9 cellular contexts compared by ENCODE assay signal in genomic region chr11:113778111-113778910, GRCh38. TPM values are rescaled to one million over a fixed set of nuclear protein-coding genes. Genes with fewer than 3 reads are reported as not detected.
A peak's percentile ranks its signal among the peaks of the same experiment; 100 is the strongest.
DNase-seq lines count a peak whose midpoint lies in the region; TF ChIP-seq lines count a peak whose summit lies in the region.
"Had no signal": no experiment of that assay in that cellular context is flagged by ENCODE, and none has a peak within 500 bp of the region (broad histone marks: within the 10 kb centered on the region; RNA-seq: fewer than 3 reads in every experiment).

No MANE protein-coding gene starts in this region.

- peaks cover 2% of the 10 kb centered on the region for H3K36me3 Mint-ChIP-seq in activated naive CD4-positive, alpha-beta T cell treated with anti-CD3 and anti-CD28 coated beads, Interleukin-2, amount 10 ng/mL, durations not matched to agents 7 days and 5 days

- H3K4me3 ChIP-seq in epithelial cell of esophagus (ENCODE audit: low read length) = peak overlapping the region; percentile 41

- CTCF ChIA-PET in activated naive CD4-positive, alpha-beta T cell treated with anti-CD3 and anti-CD28 coated beads, Interleukin-2, amount 10 ng/mL, durations not matched to agents 7 days and 5 days (lab: Charles Lee) = no interaction called here

- no peak overlapping the region for H3K4me3 Mint-ChIP-seq in activated naive CD4-positive, alpha-beta T cell treated with anti-CD3 and anti-CD28 coated beads, Interleukin-2, amount 10 ng/mL, durations not matched to agents 7 days and 5 days

- no peak for TF ChIP-seq CTCF in epithelial cell of esophagus (IDR thresholded peaks at IDR 0.05; ENCODE audit: insufficient read depth, low read depth, low read length, missing control alignments)

- peaks cover 35% of the 10 kb centered on the region for H3K27me3 Mint-ChIP-seq in activated naive CD4-positive, alpha-beta T cell treated with anti-CD3 and anti-CD28 coated beads, Interleukin-2, amount 10 ng/mL, durations not matched to agents 7 days and 5 days

- no peaks in the 10 kb centered on the region for H3K9me3 Mint-ChIP-seq in activated naive CD4-positive, alpha-beta T cell treated with anti-CD3 and anti-CD28 coated beads, Interleukin-2, amount 10 ng/mL, durations not matched to agents 7 days and 5 days
- H3K9me3 Mint-ChIP-seq: nephron had no signal

- peaks cover 16% of the 10 kb centered on the region for H3K4me1 Mint-ChIP-seq in activated naive CD4-positive, alpha-beta T cell treated with anti-CD3 and anti-CD28 coated beads, Interleukin-2, amount 10 ng/mL, durations not matched to agents 7 days and 5 days

- peak in 12 of 14 donors; percentile 17 to 87 (median 54) for DNase-seq in C1 segment of cervical spinal cord (lab: John Stamatoyannopoulos, UW)
- peak; percentile 79 for DNase-seq in NCI-H526 treated with DMSO at 0.1 percent for 48 hours (lab: John Stamatoyannopoulos, UW)
- DNase-seq in epithelial cell of esophagus (ENCODE audit: low read depth) = peak; percentile 92
- peak; percentile 30 for DNase-seq in mucosa of gallbladder (ENCODE audit: low spot score)
- DNase-seq in GOT3 (lab: John Stamatoyannopoulos, UW) = no peak
- no peak for DNase-seq in DMS79 (lab: John Stamatoyannopoulos, UW)
- no peak for DNase-seq in activated CD4-positive, alpha-beta T cell treated with anti-CD3 and anti-CD28 coated beads for 48 hours
- DNase-seq in activated naive CD4-positive, alpha-beta T cell treated with anti-CD3 and anti-CD28 coated beads, Interleukin-2, amount 10 ng/mL, durations not matched to agents 7 days and 5 days = no peak

- H3K27ac Mint-ChIP-seq in activated naive CD4-positive, alpha-beta T cell treated with anti-CD3 and anti-CD28 coated beads, Interleukin-2, amount 10 ng/mL, durations not matched to agents 7 days and 5 days = no peak overlapping the region

RNA-seq across cellular contexts. Expression of gene CLDN25, which starts 1.3 kb away (rescaled TPM):
- not detected for total RNA-seq in mucosa of gallbladder

RNA-seq across cellular contexts. Expression of gene ZW10, which starts 4.8 kb away (rescaled TPM):
- total RNA-seq in mucosa of gallbladder = 10.3 TPM

Comparison
In these comparisons a context has a peak if more than half of its experiments do, and no peak if none do; other contexts are left out.
1. DNase-seq: peak in C1 segment of cervical spinal cord (12 of 14), NCI-H526 treated with DMSO at 0.1 percent for 48 hours (single experiment), epithelial cell of esophagus (single experiment) and mucosa of gallbladder (single experiment); none in GOT3 (single experiment), DMS79 (single experiment), activated CD4-positive, alpha-beta T cell treated with anti-CD3 and anti-CD28 coated beads for 48 hours (single experiment) and activated naive CD4-positive, alpha-beta T cell treated with anti-CD3 and anti-CD28 coated beads, Interleukin-2, amount 10 ng/mL, durations not matched to agents 7 days and 5 days (single experiment).